ENCODE assay signal across 1 cellular context in genomic region chr3:38222032-38222634, GRCh38.
TF ChIP-seq lines count a peak whose summit lies in the region.

No MANE protein-coding gene starts in this region.

TF ChIP-seq in K562, 482 proteins besides CTCF, POLR2A, EP300 and RAD21 (continued from another document and continues in another):
- TF ChIP-seq ARID3B (CRISPR knock-in tag; IDR thresholded peaks at IDR 0.05; ENCODE audit: borderline replicate concordance) (no peak), ZNF23 (CRISPR knock-in tag; IDR thresholded peaks at IDR 0.05) (no peak), SMAD2 (IDR thresholded peaks at IDR 0.05; ENCODE audit: low read depth, low read length) (no peak), ZBTB11 (CRISPR knock-in tag; IDR thresholded peaks at IDR 0.05) (no peak), HMBOX1 (IDR thresholded peaks at IDR 0.05) (no peak), ADNP (tag; IDR thresholded peaks at IDR 0.05) (no peak), HOMEZ (CRISPR knock-in tag; IDR thresholded peaks at IDR 0.05) (no peak), KLF16 (IDR thresholded peaks at IDR 0.05) (peak; percentile 75; the same call in 1 of the 2 replicates), HDAC8 (tag; IDR thresholded peaks at IDR 0.05) (no peak), MYNN (IDR thresholded peaks at IDR 0.05) (0 out of 2 replicates have a peak, but pooled peaks have one; percentile 58), MYNN (CRISPR knock-in tag; IDR thresholded peaks at IDR 0.05) (no peak), ZNF449 (CRISPR knock-in tag; IDR thresholded peaks at IDR 0.05) (no peak), ATF7 (IDR thresholded peaks at IDR 0.05) (no peak), ZNF407 (IDR thresholded peaks at IDR 0.05; ENCODE audit: low read depth) (no peak), MITF (IDR thresholded peaks at IDR 0.05) (no peak), MTA2 (IDR thresholded peaks at IDR 0.05; ENCODE audit: low read depth) (peak; percentile 59), NELFE (IDR thresholded peaks at IDR 0.05; ENCODE audit: insufficient read depth, insufficient read length) (no peak), DEAF1 (CRISPR knock-in tag; IDR thresholded peaks at IDR 0.05) (no peak), TFAP4 (CRISPR knock-in tag; IDR thresholded peaks at IDR 0.05; ENCODE audit: borderline replicate concordance) (0 out of 2 replicates have a peak, but pooled peaks have one; percentile 19), ZNF551 (CRISPR knock-in tag; IDR thresholded peaks at IDR 0.05) (no peak), RCOR1 (IDR thresholded peaks at IDR 0.05; ENCODE audit: borderline replicate concordance in 1 of 2, low read depth in 2 of 2, low read length in 2 of 2) (peak in 1 of 2 experiments; percentile 86; a peak in 2 of 4 replicates), BRD9 (IDR thresholded peaks at IDR 0.05; ENCODE audit: low read depth, partially characterized antibody) (no peak), HDAC6 (IDR thresholded peaks at IDR 0.05; ENCODE audit: low read depth, low read length) (no peak), ZNF785 (CRISPR knock-in tag; IDR thresholded peaks at IDR 0.05) (no peak), RAD51 (IDR thresholded peaks at IDR 0.05; ENCODE audit: borderline replicate concordance, low read depth) (no peak), EP400 (IDR thresholded peaks at IDR 0.05) (no peak), MAFG (tag; conservative IDR thresholded peaks at IDR 0.05) (no peak), SIN3A (IDR thresholded peaks at IDR 0.05; ENCODE audit: borderline replicate concordance in 2 of 2, control insufficient read depth in 1 of 2, low read depth in 2 of 2, low read length in 2 of 2) (no peak), OTX1 (CRISPR knock-in tag; IDR thresholded peaks at IDR 0.05) (no peak), TRIM24 (IDR thresholded peaks at IDR 0.05) (peak; percentile 62 to 65; a peak in 3 of 4 replicates), SUPT5H (IDR thresholded peaks at IDR 0.05) (no peak), ZKSCAN3 (CRISPR knock-in tag; IDR thresholded peaks at IDR 0.05) (no peak), TEAD1 (CRISPR knock-in tag; IDR thresholded peaks at IDR 0.05) (no peak), ZNF695 (CRISPR knock-in tag; IDR thresholded peaks at IDR 0.05) (no peak), ZBTB43 (CRISPR knock-in tag; IDR thresholded peaks at IDR 0.05) (no peak), NBN (IDR thresholded peaks at IDR 0.05; ENCODE audit: low read depth) (no peak), HCFC1 (IDR thresholded peaks at IDR 0.05; ENCODE audit: low read depth, low read length) (no peak), KDM1A (IDR thresholded peaks at IDR 0.05) (peak; percentile 70 to 82), POLR2AphosphoS5 (IDR thresholded peaks at IDR 0.05; ENCODE audit: control insufficient read depth, insufficient read depth, low read depth, low read length) (peak; percentile 70; the same call in 1 of the 2 replicates)
